Comparison of ENCODE assay signal across 33 cellular contexts in the genomic region with DNA sequence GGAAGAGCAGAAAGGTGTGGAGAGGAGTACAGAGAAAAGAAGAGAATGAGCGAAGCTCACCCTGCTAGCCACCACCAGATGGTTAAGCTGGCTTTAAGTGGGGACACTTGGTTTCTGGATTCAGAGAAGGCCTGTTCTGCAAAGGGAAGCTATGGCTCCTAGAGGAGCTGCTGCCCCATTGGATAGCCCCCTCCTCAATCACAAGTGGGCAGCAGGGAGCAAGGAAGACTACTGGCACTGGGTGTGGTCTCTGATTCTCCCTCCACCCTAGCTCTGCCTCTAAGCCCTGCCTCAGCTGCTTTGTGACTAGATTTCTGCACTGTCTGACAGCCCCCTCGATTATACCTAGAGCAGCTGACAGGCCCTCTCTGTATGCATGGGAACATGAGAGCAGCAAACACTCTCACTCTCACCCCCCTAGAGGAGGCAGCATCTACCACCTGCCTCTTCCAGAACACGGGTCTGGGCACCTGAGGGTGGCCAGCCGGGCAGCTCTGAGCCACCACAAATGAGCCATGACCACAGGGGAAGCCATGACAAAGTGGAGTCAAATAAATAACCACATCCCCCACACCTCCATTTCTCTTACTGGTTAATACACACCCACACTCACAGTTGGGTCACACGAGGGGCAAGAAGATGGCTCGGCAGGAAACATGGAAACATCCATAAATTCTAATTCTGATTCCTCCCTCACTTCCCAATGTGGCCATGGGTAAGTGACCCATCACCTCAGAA. TPM values are rescaled to one million over a fixed set of nuclear protein-coding genes. Genes with fewer than 3 reads are reported as not detected.
A peak's percentile ranks its signal among the peaks of the same experiment; 100 is the strongest.
DNase-seq lines count a peak whose midpoint lies in the region; ATAC-seq, FAIRE-seq and TF ChIP-seq lines count a peak whose summit lies in the region.
"Had no signal": no experiment of that assay in that cellular context is flagged by ENCODE, and none has a peak within 500 bp of the region (broad histone marks: within the 10 kb centered on the region; RNA-seq: fewer than 3 reads in every experiment).

No MANE protein-coding gene starts in this region.

- H3K27ac Mint-ChIP-seq in mesothelial cell of epicardium, result peak overlapping the region; percentile 75
- H3K27ac Mint-ChIP-seq in stimulated activated memory B cell treated with anti-CD40 and anti-IgM and Interleukin-4, amounts not matched to agents 10 μg/mL and 1 μg/mL and 100 μg/mL, for 72 hours, result no peak overlapping the region
- no peak overlapping the region for H3K27ac Mint-ChIP-seq in endothelial cell (ENCODE audit: unreplicated experiment)
- H3K27ac Mint-ChIP-seq: activated B cell treated with CpG ODN at 0.5 μM for 24 hours; activated CD4-positive, alpha-beta T cell treated with anti-CD3 and anti-CD28 coated beads, Interleukin-2, amount 10 ng/mL, durations not matched to agents 7 days and 5 days; activated naive CD8-positive, alpha-beta T cell treated with anti-CD3 and anti-CD28 coated beads, Interleukin-2, amount 10 ng/mL, durations not matched to agents 7 days and 5 days; activated T-cell treated with anti-CD3 and anti-CD28 coated beads, Interleukin-2, amount 50 U/mL, for 24 hours; CD4-positive, CD25-positive, alpha-beta regulatory T cell; T-cell had no signal

- H3K4me3 Mint-ChIP-seq in mesothelial cell of epicardium, result no peak overlapping the region
- H3K4me3 Mint-ChIP-seq in stimulated activated memory B cell treated with anti-CD40 and anti-IgM and Interleukin-4, amounts not matched to agents 10 μg/mL and 1 μg/mL and 100 μg/mL, for 72 hours, result no peak overlapping the region
- H3K4me3 Mint-ChIP-seq in endothelial cell (ENCODE audit: unreplicated experiment), result no peak overlapping the region
- H3K4me3 Mint-ChIP-seq: activated B cell treated with CpG ODN at 0.5 μM for 24 hours; activated CD4-positive, alpha-beta T cell treated with anti-CD3 and anti-CD28 coated beads, Interleukin-2, amount 10 ng/mL, durations not matched to agents 7 days and 5 days; activated naive CD8-positive, alpha-beta T cell treated with anti-CD3 and anti-CD28 coated beads, Interleukin-2, amount 10 ng/mL, durations not matched to agents 7 days and 5 days; activated T-cell treated with anti-CD3 and anti-CD28 coated beads, Interleukin-2, amount 50 U/mL, for 24 hours; CD4-positive, CD25-positive, alpha-beta regulatory T cell; naive thymus-derived CD4-positive, alpha-beta T cell; T-cell had no signal

- H3K36me3 Mint-ChIP-seq in mesothelial cell of epicardium (no peaks in the 10 kb centered on the region), endothelial cell (ENCODE audit: low read depth, unreplicated experiment) (no peaks in the 10 kb centered on the region)
- no peaks in the 10 kb centered on the region for H3K36me3 Mint-ChIP-seq in stimulated activated memory B cell treated with anti-CD40 and anti-IgM and Interleukin-4, amounts not matched to agents 10 μg/mL and 1 μg/mL and 100 μg/mL, for 72 hours
- H3K36me3 Mint-ChIP-seq: activated naive CD8-positive, alpha-beta T cell treated with anti-CD3 and anti-CD28 coated beads, Interleukin-2, amount 10 ng/mL, durations not matched to agents 7 days and 5 days; CD4-positive, CD25-positive, alpha-beta regulatory T cell; naive thymus-derived CD4-positive, alpha-beta T cell; T-cell had no signal

- H3K9me3 Mint-ChIP-seq in mesothelial cell of epicardium (no peaks in the 10 kb centered on the region), endothelial cell (ENCODE audit: unreplicated experiment) (no peaks in the 10 kb centered on the region)
- H3K9me3 Mint-ChIP-seq in stimulated activated memory B cell treated with anti-CD40 and anti-IgM and Interleukin-4, amounts not matched to agents 10 μg/mL and 1 μg/mL and 100 μg/mL, for 72 hours, result no peaks in the 10 kb centered on the region
- H3K9me3 Mint-ChIP-seq: activated B cell treated with CpG ODN at 0.5 μM for 24 hours; activated CD4-positive, alpha-beta T cell treated with anti-CD3 and anti-CD28 coated beads, Interleukin-2, amount 10 ng/mL, durations not matched to agents 7 days and 5 days; activated naive CD8-positive, alpha-beta T cell treated with anti-CD3 and anti-CD28 coated beads, Interleukin-2, amount 10 ng/mL, durations not matched to agents 7 days and 5 days; activated T-cell treated with anti-CD3 and anti-CD28 coated beads, Interleukin-2, amount 50 U/mL, for 24 hours; IgD-negative memory B cell; naive thymus-derived CD4-positive, alpha-beta T cell; T-cell had no signal

- ATAC-seq in stimulated activated memory B cell treated with anti-CD40 and anti-IgM and Interleukin-4, amounts not matched to agents 10 μg/mL and 1 μg/mL and 100 μg/mL, for 72 hours, result peak; percentile 13
- ATAC-seq in GM18858 (IDR thresholded peaks at IDR 0.05; ENCODE audit: unreplicated experiment), result no peak
- ATAC-seq in gastrocnemius medialis, result no peak
- ATAC-seq: naive thymus-derived CD4-positive, alpha-beta T cell; T-cell had no signal

- H3K9me3 ChIP-seq in gastrocnemius medialis, result no peaks in the 10 kb centered on the region
- H3K9me3 ChIP-seq: ascending aorta, left lung, suprapubic skin had no signal

- in situ Hi-C loops in gastrocnemius medialis (cut with MboI; ENCODE audit: low sequenced_read_pairs in 4 of 4), result no loop called here

- FAIRE-seq in RCC 7860 (lab: Jason Lieb, UNC), result no peak
- FAIRE-seq: A204.1, D721Med, urothelium cell line had no signal

- intact Hi-C loops in gastrocnemius medialis (cut with DNase I; ENCODE audit: low total_unique reads), result no loop called here

- peaks cover 0 to 8% (median 0%) of the 10 kb centered on the region in 3 donors for H3K27me3 ChIP-seq in gastrocnemius medialis
- H3K27me3 ChIP-seq: ascending aorta, suprapubic skin had no signal

- no peaks in the 10 kb centered on the region for H3K27me3 Mint-ChIP-seq in mesothelial cell of epicardium (ENCODE audit: low read depth)
- H3K27me3 Mint-ChIP-seq in stimulated activated memory B cell treated with anti-CD40 and anti-IgM and Interleukin-4, amounts not matched to agents 10 μg/mL and 1 μg/mL and 100 μg/mL, for 72 hours, result peaks cover 49% of the 10 kb centered on the region
- peaks cover 6% of the 10 kb centered on the region for H3K27me3 Mint-ChIP-seq in endothelial cell (ENCODE audit: unreplicated experiment)
- H3K27me3 Mint-ChIP-seq: activated CD4-positive, alpha-beta T cell treated with anti-CD3 and anti-CD28 coated beads, Interleukin-2, amount 10 ng/mL, durations not matched to agents 7 days and 5 days; activated T-cell treated with anti-CD3 and anti-CD28 coated beads, Interleukin-2, amount 50 U/mL, for 24 hours had no signal

- H3K4me3 ChIP-seq in gastrocnemius medialis, result no peak overlapping the region
- H3K4me3 ChIP-seq: ascending aorta, left lung, suprapubic skin had no signal

- no peak for TF ChIP-seq CTCF in mesothelial cell of epicardium (IDR thresholded peaks at IDR 0.05; ENCODE audit: unreplicated experiment)
- no peak for TF ChIP-seq CTCF in endothelial cell (IDR thresholded peaks at IDR 0.05; ENCODE audit: unreplicated experiment)
- no peak for TF ChIP-seq CTCF in gastrocnemius medialis (IDR thresholded peaks at IDR 0.05 in 4 of 5, conservative IDR thresholded peaks at IDR 0.05 in 1 of 5)

- TF ChIP-seq POLR2A in gastrocnemius medialis (IDR thresholded peaks at IDR 0.05), result no peak

- H3K4me1 Mint-ChIP-seq in mesothelial cell of epicardium (peaks cover 77% of the 10 kb centered on the region), endothelial cell (ENCODE audit: unreplicated experiment) (no peaks in the 10 kb centered on the region)
- no peaks in the 10 kb centered on the region for H3K4me1 Mint-ChIP-seq in stimulated activated memory B cell treated with anti-CD40 and anti-IgM and Interleukin-4, amounts not matched to agents 10 μg/mL and 1 μg/mL and 100 μg/mL, for 72 hours
- H3K4me1 Mint-ChIP-seq: activated B cell treated with CpG ODN at 0.5 μM for 24 hours; activated naive CD8-positive, alpha-beta T cell treated with anti-CD3 and anti-CD28 coated beads, Interleukin-2, amount 10 ng/mL, durations not matched to agents 7 days and 5 days; IgD-negative memory B cell had no signal

- H3K27ac ChIP-seq in gastrocnemius medialis, result no peak overlapping the region
- H3K27ac ChIP-seq: ascending aorta, left lung, RWPE1, suprapubic skin had no signal

- H3K36me3 ChIP-seq in gastrocnemius medialis, result no peaks in the 10 kb centered on the region
- H3K36me3 ChIP-seq: ascending aorta, left lung, suprapubic skin had no signal

- DNase-seq in NCI-H2171 treated with DMSO at 0.1 percent for 48 hours (lab: John Stamatoyannopoulos, UW) (peak; percentile 28), NCI-H2171 (lab: John Stamatoyannopoulos, UW) (no peak), RCC 7860 (ENCODE audit: low spot score) (peak; percentile 30), mesothelial cell of epicardium (ENCODE audit: low spot score in 2 of 2, unreplicated experiment in 2 of 2) (no peak), endothelial cell (ENCODE audit: low spot score) (no peak), gastrocnemius medialis (no peak)
- DNase-seq: activated B cell treated with CpG ODN at 0.5 μM for 24 hours; activated CD4-positive, alpha-beta T cell treated with anti-CD3 and anti-CD28 coated beads, Interleukin-2, amount 10 ng/mL, durations not matched to agents 7 days and 5 days; activated gamma-delta T cell; activated naive CD8-positive, alpha-beta T cell treated with anti-CD3 and anti-CD28 coated beads, Interleukin-2, amount 10 ng/mL, durations not matched to agents 7 days and 5 days; activated T-cell treated with anti-CD3 and anti-CD28 coated beads, Interleukin-2, amount 50 U/mL, for 24 hours; CD4-positive, CD25-positive, alpha-beta regulatory T cell; cortex of kidney; effector memory CD4-positive, alpha-beta T cell; left lung; mesendoderm; naive thymus-derived CD4-positive, alpha-beta T cell; NCI-H1092; NCI-H187 treated with DMSO at 0.1 percent for 48 hours; NCI-H345; NCI-H748 treated with DMSO at 0.1 percent for 48 hours; stimulated activated naive CD4-positive, alpha-beta T cell treated with Interleukin-2 at 50 U/mL for 16 hours; T-cell had no signal

- no peaks in the 10 kb centered on the region for H3K4me1 ChIP-seq in gastrocnemius medialis
- H3K4me1 ChIP-seq: ascending aorta had no signal

RNA-seq across cellular contexts. Expression of a gene that starts 13.6 kb away (rescaled TPM):
- total RNA-seq in mesothelial cell of epicardium (29.7 to 34.0 TPM (median 32.2 TPM) in 3 replicates), endothelial cell (ENCODE audit: unreplicated experiment) (3.7 TPM), gastrocnemius medialis (10 to 100 TPM in 2 of 4 donors, 1 to 10 TPM in 2; 4.3 to 13.2 (median 7.7) TPM)
- total RNA-seq: activated CD4-positive, alpha-beta T cell treated with anti-CD3 and anti-CD28 coated beads, Interleukin-2, amount 10 ng/mL, durations not matched to agents 7 days and 5 days; OCI-LY7 had no signal

Comparison
In these comparisons a context has a peak if more than half of its experiments do, and no peak if none do; other contexts are left out.
1. DNase-seq: peak in NCI-H2171 treated with DMSO at 0.1 percent for 48 hours (single experiment) and RCC 7860 (single experiment); none in NCI-H2171 (single experiment), mesothelial cell of epicardium (0 of 2), endothelial cell (single experiment) and gastrocnemius medialis (0 of 2).